17 cellular contexts compared by ENCODE assay signal in genomic region chr11:45470151-45471001, GRCh38.
A peak's percentile ranks its signal among the peaks of the same experiment; 100 is the strongest.
DNase-seq lines count a peak whose midpoint lies in the region; ATAC-seq and TF ChIP-seq lines count a peak whose summit lies in the region.
"Had no signal": no experiment of that assay in that cellular context is flagged by ENCODE, and none has a peak within 500 bp of the region (broad histone marks: within the 10 kb centered on the region; RNA-seq: fewer than 3 reads in every experiment).

No MANE protein-coding gene starts in this region.

- H3K4me3 Mint-ChIP-seq in CD4-positive, alpha-beta T cell, result no peak overlapping the region
- H3K4me3 Mint-ChIP-seq: activated B cell treated with CpG ODN at 0.5 μM for 24 hours; B cell; naive thymus-derived CD4-positive, alpha-beta T cell; type B pancreatic cell had no signal

- H3K4me1 Mint-ChIP-seq in CD4-positive, alpha-beta T cell (ENCODE audit: low read depth), result no peaks in the 10 kb centered on the region
- H3K4me1 Mint-ChIP-seq: activated B cell treated with CpG ODN at 0.5 μM for 24 hours; B cell; naive thymus-derived CD4-positive, alpha-beta T cell had no signal

- no peak overlapping the region for H3K4me3 ChIP-seq in AG04449 (ENCODE audit: low read depth, low read length)
- no peak overlapping the region for H3K4me3 ChIP-seq in astrocyte of the spinal cord (ENCODE audit: low read depth, low read length)
- H3K4me3 ChIP-seq: Peyer's patch had no signal

- TF ChIP-seq CTCF in AG04449 (IDR thresholded peaks at IDR 0.05; ENCODE audit: insufficient read depth, low read length, missing control alignments) (no peak), astrocyte of the spinal cord (IDR thresholded peaks at IDR 0.05; ENCODE audit: low read depth, low read length) (no peak)
- TF ChIP-seq CTCF in CD4-positive, alpha-beta T cell (IDR thresholded peaks at IDR 0.05), result no peak

- CTCF ChIA-PET in AG04449 (lab: Yijun Ruan, JAX), result interaction anchor here (1.6 kb wide), 1 partner anchor 185 kb away, joined by 3 read pairs; no protein-coding TSS in a partner anchor
- CTCF ChIA-PET in CD4-positive, alpha-beta T cell (lab: Charles Lee), result no interaction called here

- no peak overlapping the region for H3K27ac ChIP-seq in CD4-positive, alpha-beta T cell (ENCODE audit: low read depth, low read length)
- H3K27ac ChIP-seq: Peyer's patch had no signal

- no peak overlapping the region for H3K27ac Mint-ChIP-seq in CD4-positive, alpha-beta T cell
- H3K27ac Mint-ChIP-seq: activated B cell treated with CpG ODN at 0.5 μM for 24 hours; B cell; naive thymus-derived CD4-positive, alpha-beta T cell; type B pancreatic cell had no signal

- no peak for ATAC-seq in CD4-positive, alpha-beta T cell (ENCODE audit: poor library complexity)
- no peak for ATAC-seq in stimulated activated naive CD8-positive, alpha-beta T cell treated with anti-CD3 and anti-CD28 coated beads, Interleukin-15, Interleukin-2, amounts not matched to agents 100 U/mL and 50 U/mL, for 24 hours
- ATAC-seq in GM21367 (IDR thresholded peaks at IDR 0.05; ENCODE audit: unreplicated experiment) (no peak), HG03095 (IDR thresholded peaks at IDR 0.05; ENCODE audit: unreplicated experiment) (no peak)
- ATAC-seq: naive thymus-derived CD4-positive, alpha-beta T cell had no signal

- no peaks in the 10 kb centered on the region for H3K27me3 ChIP-seq in CD4-positive, alpha-beta T cell (ENCODE audit: control insufficient read depth, insufficient read depth, low read length)
- H3K27me3 ChIP-seq: Peyer's patch had no signal

- H3K9me3 ChIP-seq in CD4-positive, alpha-beta T cell (ENCODE audit: control insufficient read depth, low read length), result no peaks in the 10 kb centered on the region
- H3K9me3 ChIP-seq: Peyer's patch had no signal

- H3K36me3 Mint-ChIP-seq in CD4-positive, alpha-beta T cell (ENCODE audit: low read depth), result no peaks in the 10 kb centered on the region
- H3K36me3 Mint-ChIP-seq: naive thymus-derived CD4-positive, alpha-beta T cell; type B pancreatic cell had no signal

- in situ Hi-C loops in astrocyte of the spinal cord (cut with HindIII; ENCODE audit: low sequenced_read_pairs), result no loop called here

- intact Hi-C loops in CD4-positive, alpha-beta T cell (cut with DNase I, micrococcal nuclease), result no loop called here

- POLR2A ChIA-PET in AG04449 (lab: Yijun Ruan, JAX), result no interaction called here
- POLR2A ChIA-PET in CD4-positive, alpha-beta T cell (lab: Charles Lee), result no interaction called here

- H3K9me3 Mint-ChIP-seq in CD4-positive, alpha-beta T cell, result no peaks in the 10 kb centered on the region
- H3K9me3 Mint-ChIP-seq: activated B cell treated with CpG ODN at 0.5 μM for 24 hours, type B pancreatic cell had no signal

- DNase-seq in AG04449 (ENCODE audit: low read depth, low spot score), result peak; percentile 17
- peak; percentile 65 for DNase-seq in H4 (ENCODE audit: low spot score)
- peak; percentile 10 for DNase-seq in astrocyte of the spinal cord (ENCODE audit: low read depth, low spot score)
- peak; percentile 13 for DNase-seq in myocyte (ENCODE audit: low read depth)
- no peak for DNase-seq in CD4-positive, alpha-beta T cell
- no peak for DNase-seq in stimulated activated naive CD8-positive, alpha-beta T cell treated with anti-CD3 and anti-CD28 coated beads, Interleukin-15, Interleukin-2, amounts not matched to agents 100 U/mL and 50 U/mL, for 24 hours
- DNase-seq: activated B cell treated with CpG ODN at 0.5 μM for 24 hours; activated effector memory CD4-positive, alpha-beta T cell treated with Interleukin-2 at 50 U/mL for 16 hours; dermis blood vessel endothelial cell; naive thymus-derived CD4-positive, alpha-beta T cell; NCI-H1105; NCI-H524 treated with DMSO at 0.1 percent for 48 hours had no signal

- H3K27me3 Mint-ChIP-seq in CD4-positive, alpha-beta T cell, result no peaks in the 10 kb centered on the region
- H3K27me3 Mint-ChIP-seq: activated B cell treated with CpG ODN at 0.5 μM for 24 hours had no signal

Comparison
In these comparisons a context has a peak if more than half of its experiments do, and no peak if none do; other contexts are left out.
1. DNase-seq: peak in AG04449 (single experiment), H4 (single experiment), astrocyte of the spinal cord (single experiment) and myocyte (single experiment); none in CD4-positive, alpha-beta T cell (0 of 10) and stimulated activated naive CD8-positive, alpha-beta T cell treated with anti-CD3 and anti-CD28 coated beads, Interleukin-15, Interleukin-2, amounts not matched to agents 100 U/mL and 50 U/mL, for 24 hours (single experiment).